In the genomic region with DNA sequence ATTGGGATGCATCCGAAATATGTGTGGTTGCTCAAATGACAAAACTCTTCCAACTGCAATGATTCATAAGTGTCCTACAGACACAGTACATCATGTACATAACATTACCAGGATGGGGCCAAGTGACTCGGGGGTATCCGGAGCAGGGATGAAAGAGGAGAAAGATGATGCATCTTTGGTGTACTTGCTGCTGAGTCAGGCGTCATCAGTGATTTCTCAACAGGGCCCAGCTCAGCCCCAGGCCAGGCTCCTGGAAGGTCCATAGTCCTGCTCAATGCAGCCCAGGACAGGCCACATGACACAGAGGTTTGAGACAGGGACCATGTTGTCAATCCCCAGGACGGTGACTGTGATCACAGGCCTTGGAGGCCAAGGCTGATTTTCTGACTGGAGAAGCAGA, we compare ENCODE assay signal across 24 cellular contexts. TPM values are rescaled to one million over a fixed set of nuclear protein-coding genes. Genes with fewer than 3 reads are reported as not detected.
DNase-seq lines count a peak whose midpoint lies in the region; ATAC-seq, FAIRE-seq and TF ChIP-seq lines count a peak whose summit lies in the region.
"Had no signal": no experiment of that assay in that cellular context is flagged by ENCODE, and none has a peak within 500 bp of the region (broad histone marks: within the 10 kb centered on the region; RNA-seq: fewer than 3 reads in every experiment).

No MANE protein-coding gene starts in this region.

- no peak for TF ChIP-seq CTCF in RWPE2 (IDR thresholded peaks at IDR 0.05; ENCODE audit: poor library complexity, severe bottlenecking)
- TF ChIP-seq CTCF in fibroblast of villous mesenchyme (IDR thresholded peaks at IDR 0.05; ENCODE audit: insufficient read depth, low read depth, low read length) = no peak

- DNase-seq in cardiac septum (ENCODE audit: low spot score) (peak; percentile 44), left cardiac atrium (no peak), RWPE2 (ENCODE audit: low spot score) (no peak), fibroblast of villous mesenchyme (ENCODE audit: low read depth) (peak; percentile 80), ureter (ENCODE audit: low spot score) (peak; percentile 20), NCI-H2196 treated with DMSO at 0.1 percent for 48 hours (lab: John Stamatoyannopoulos, UW; ENCODE audit: unreplicated experiment) (no peak), GM12891 (ENCODE audit: insufficient read length, low spot score) (no peak)
- DNase-seq: activated CD4-positive, CD25-positive, alpha-beta regulatory T cell treated with anti-CD3 and anti-CD28 coated beads, Interleukin-2, amount 50 U/mL, for 72 hours; activated naive CD4-positive, alpha-beta T cell treated with Interleukin-2 at 50 U/mL for 16 hours; cortex of kidney; erythroblast; heart right ventricle; NCI-H1048; NCI-H2081 treated with DMSO at 0.1 percent for 48 hours; NCI-H524 treated with DMSO at 0.1 percent for 48 hours; OCI-M1; T-helper 9 cell had no signal

- H3K4me1 ChIP-seq in RWPE2 (ENCODE audit: insufficient read depth, poor library complexity, severe bottlenecking) = no peaks in the 10 kb centered on the region
- H3K4me1 ChIP-seq: heart right ventricle, neural progenitor cell had no signal

- peaks cover 6% of the 10 kb centered on the region for H3K9me3 ChIP-seq in RWPE2 (ENCODE audit: severe bottlenecking)
- H3K9me3 ChIP-seq: heart right ventricle had no signal

- H3K4me3 ChIP-seq in RWPE2 (ENCODE audit: severe bottlenecking) (no peak overlapping the region), fibroblast of villous mesenchyme (ENCODE audit: low read depth, low read length) (no peak overlapping the region)
- H3K4me3 ChIP-seq: heart right ventricle, neural progenitor cell had no signal

- ATAC-seq in left cardiac atrium = no peak
- peak; percentile 40; the same call in 1 of the 3 replicates for ATAC-seq in RWPE2 (ENCODE audit: low read depth)
- no peak for ATAC-seq in GM19463 (IDR thresholded peaks at IDR 0.05; ENCODE audit: unreplicated experiment)
- ATAC-seq: heart right ventricle had no signal

- no peaks in the 10 kb centered on the region for H3K27me3 ChIP-seq in RWPE2 (ENCODE audit: insufficient read depth, poor library complexity, severe bottlenecking)

- TF ChIP-seq POLR2A in GM12891 (IDR thresholded peaks at IDR 0.05; ENCODE audit: low read depth, low read length) = no peak

- no peaks in the 10 kb centered on the region for H3K36me3 ChIP-seq in RWPE2 (ENCODE audit: low read depth)
- H3K36me3 ChIP-seq: heart right ventricle, neural progenitor cell had no signal

- H3K27ac ChIP-seq in RWPE2 (ENCODE audit: poor library complexity, severe bottlenecking) = no peak overlapping the region
- H3K27ac ChIP-seq: heart right ventricle, neural progenitor cell had no signal

- no peak for FAIRE-seq in GM12891 (lab: Jason Lieb, UNC)
- FAIRE-seq: astrocyte, keratinocyte had no signal

- intact Hi-C loops in cardiac septum (cut with DNase I) (loop anchor here (10.0 kb wide), 1 partner anchor 61 kb away; no protein-coding TSS in a partner anchor), left cardiac atrium (cut with DNase I) (no loop called here)

TF ChIP-seq in GM12891, 5 proteins besides CTCF, POLR2A, EP300 and RAD21:
- no peak for TF ChIP-seq TAF1 (IDR thresholded peaks at IDR 0.05; ENCODE audit: low read depth, low read length)
- TF ChIP-seq POU2F2 (IDR thresholded peaks at IDR 0.05; ENCODE audit: low read depth, low read length) = no peak
- no peak for TF ChIP-seq SPI1 (IDR thresholded peaks at IDR 0.05; ENCODE audit: low read depth, low read length)
- no peak for TF ChIP-seq PAX5 (IDR thresholded peaks at IDR 0.05; ENCODE audit: insufficient read depth, low read length, severe bottlenecking)
- TF ChIP-seq POLR2AphosphoS5 (IDR thresholded peaks at IDR 0.05; ENCODE audit: low read depth, low read length) = no peak
TF ChIP-seq in GM12891: peak in this region for 0.

RNA-seq across cellular contexts. Expression of a gene that starts 59.3 kb away (rescaled TPM):
- total RNA-seq in cardiac septum = not detected
- total RNA-seq in left cardiac atrium = not detected
- total RNA-seq in fibroblast of villous mesenchyme = not detected in 2 replicates
- total RNA-seq in ureter = not detected
- polyA plus RNA-seq in GM12891 (2012; ENCODE audit: low read depth, missing spikeins) = not detected
- total RNA-seq: astrocyte, Daoy, heart right ventricle, mononuclear cell, urinary bladder had no signal
- polyA plus RNA-seq: heart right ventricle, keratinocyte, urinary bladder had no signal

Comparison
In these comparisons a context has a peak if more than half of its experiments do, and no peak if none do; other contexts are left out.
1. DNase-seq: peak in cardiac septum (single experiment), fibroblast of villous mesenchyme (single experiment) and ureter (single experiment); none in left cardiac atrium (single experiment), RWPE2 (single experiment), NCI-H2196 treated with DMSO at 0.1 percent for 48 hours (single experiment) and GM12891 (single experiment).